Comparison of ENCODE assay signal across 14 cellular contexts in the genomic region with DNA sequence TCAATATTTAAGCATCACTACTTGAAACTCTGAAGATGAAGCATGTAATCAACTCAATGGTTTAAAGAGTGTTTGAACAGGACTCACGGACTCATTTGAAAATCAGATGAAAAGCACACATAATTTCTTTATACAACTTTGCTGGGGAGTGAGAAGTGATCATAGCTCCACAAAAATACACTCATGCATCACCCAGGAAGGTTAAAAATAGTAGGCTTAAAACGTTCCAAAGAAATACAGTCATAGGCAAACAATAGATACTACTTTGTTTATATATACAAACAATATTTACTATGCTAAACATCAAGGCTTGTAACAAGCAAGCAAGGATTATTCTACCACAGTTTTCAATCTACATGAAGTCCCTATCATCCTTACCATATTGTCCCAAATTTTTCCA. TPM values are rescaled to one million over a fixed set of nuclear protein-coding genes. Genes with fewer than 3 reads are reported as not detected.
DNase-seq lines count a peak whose midpoint lies in the region; ATAC-seq and TF ChIP-seq lines count a peak whose summit lies in the region.
"Had no signal": no experiment of that assay in that cellular context is flagged by ENCODE, and none has a peak within 500 bp of the region (broad histone marks: within the 10 kb centered on the region; RNA-seq: fewer than 3 reads in every experiment).

No MANE protein-coding gene starts in this region.

- intact Hi-C loops in right cardiac atrium (cut with DNase I) = no loop called here
- intact Hi-C loops in stomach (cut with DNase I; ENCODE audit: low total_unique reads) = no loop called here

- H3K4me1 Mint-ChIP-seq in activated naive CD8-positive, alpha-beta T cell treated with anti-CD3 and anti-CD28 coated beads, Interleukin-2, amount 50 U/mL, for 24 hours = peaks cover 24% of the 10 kb centered on the region
- H3K4me1 Mint-ChIP-seq in activated naive CD8-positive, alpha-beta T cell treated with anti-CD3 and anti-CD28 coated beads for 36 hours = peaks cover 33% of the 10 kb centered on the region
- H3K4me1 Mint-ChIP-seq in activated CD4-positive, alpha-beta memory T cell treated with anti-CD3 and anti-CD28 coated beads, Interleukin-2, amount 10 ng/mL, durations not matched to agents 7 days and 5 days = peaks cover 79% of the 10 kb centered on the region

- H3K4me1 ChIP-seq in right cardiac atrium (ENCODE audit: control insufficient read depth, insufficient read depth, low read length) (peaks cover 5% of the 10 kb centered on the region), stomach (peaks cover 4 to 96% (median 44%) of the 10 kb centered on the region in 4 donors)

- H3K4me3 ChIP-seq in right cardiac atrium (ENCODE audit: low read length) (no peak overlapping the region), stomach (no peak overlapping the region)

- peaks cover 22% of the 10 kb centered on the region for H3K36me3 Mint-ChIP-seq in activated naive CD8-positive, alpha-beta T cell treated with anti-CD3 and anti-CD28 coated beads, Interleukin-2, amount 50 U/mL, for 24 hours (ENCODE audit: low read depth)
- peaks cover 24% of the 10 kb centered on the region for H3K36me3 Mint-ChIP-seq in activated naive CD8-positive, alpha-beta T cell treated with anti-CD3 and anti-CD28 coated beads for 36 hours
- H3K36me3 Mint-ChIP-seq in activated CD4-positive, alpha-beta memory T cell treated with anti-CD3 and anti-CD28 coated beads, Interleukin-2, amount 10 ng/mL, durations not matched to agents 7 days and 5 days (ENCODE audit: low read depth) = peaks cover 71% of the 10 kb centered on the region

- TF ChIP-seq POLR2A in stomach (IDR thresholded peaks at IDR 0.05) = no peak

- 31% methylated on average over 2 of the region's 2 CpGs for WGBS in right cardiac atrium
- WGBS in stomach, 5 donors = 22 to 40% (median 25%) methylated on average over 2 of the region's 2 CpGs

- H3K27ac Mint-ChIP-seq in activated naive CD8-positive, alpha-beta T cell treated with anti-CD3 and anti-CD28 coated beads, Interleukin-2, amount 50 U/mL, for 24 hours = peak overlapping the region; percentile 16
- H3K27ac Mint-ChIP-seq in activated naive CD8-positive, alpha-beta T cell treated with anti-CD3 and anti-CD28 coated beads for 36 hours = no peak overlapping the region
- peak overlapping the region; percentile 59 for H3K27ac Mint-ChIP-seq in activated CD4-positive, alpha-beta memory T cell treated with anti-CD3 and anti-CD28 coated beads, Interleukin-2, amount 10 ng/mL, durations not matched to agents 7 days and 5 days

- no peak for DNase-seq in activated naive CD8-positive, alpha-beta T cell treated with anti-CD3 and anti-CD28 coated beads, Interleukin-2, amount 50 U/mL, for 24 hours
- no peak for DNase-seq in activated naive CD8-positive, alpha-beta T cell treated with anti-CD3 and anti-CD28 coated beads for 36 hours
- no peak for DNase-seq in activated CD4-positive, alpha-beta memory T cell treated with anti-CD3 and anti-CD28 coated beads, Interleukin-2, amount 10 ng/mL, durations not matched to agents 7 days and 5 days
- DNase-seq in right cardiac atrium = no peak
- no peak for DNase-seq in stomach
- no peak for DNase-seq in kidney glomerular epithelial cell (lab: John Stamatoyannopoulos, UW)
- DNase-seq in SKM-1 (lab: John Stamatoyannopoulos, UW; ENCODE audit: unreplicated experiment) = no peak
- DNase-seq: activated CD4-positive, alpha-beta T cell treated with anti-CD3 and anti-CD28 coated beads for 48 hours; amygdala; GF-D8; H9; NCI-H146; T-helper 9 cell had no signal

- CTCF ChIA-PET in activated CD4-positive, alpha-beta memory T cell treated with anti-CD3 and anti-CD28 coated beads, Interleukin-2, amount 10 ng/mL, durations not matched to agents 7 days and 5 days (lab: Charles Lee) = interaction anchor here (1.0 to 2.3 kb wide), 6 partner anchors 9 to 91 kb away, joined by 3 to 22 read pairs (median 8); a partner anchor contains a TSS

- no peak for TF ChIP-seq CTCF in stomach (IDR thresholded peaks at IDR 0.05)

- no peaks in the 10 kb centered on the region for H3K27me3 Mint-ChIP-seq in activated naive CD8-positive, alpha-beta T cell treated with anti-CD3 and anti-CD28 coated beads, Interleukin-2, amount 50 U/mL, for 24 hours
- H3K27me3 Mint-ChIP-seq in activated naive CD8-positive, alpha-beta T cell treated with anti-CD3 and anti-CD28 coated beads for 36 hours = no peaks in the 10 kb centered on the region
- H3K27me3 Mint-ChIP-seq in activated CD4-positive, alpha-beta memory T cell treated with anti-CD3 and anti-CD28 coated beads, Interleukin-2, amount 10 ng/mL, durations not matched to agents 7 days and 5 days = no peaks in the 10 kb centered on the region

- no peaks in the 10 kb centered on the region for H3K9me3 Mint-ChIP-seq in activated naive CD8-positive, alpha-beta T cell treated with anti-CD3 and anti-CD28 coated beads, Interleukin-2, amount 50 U/mL, for 24 hours
- H3K9me3 Mint-ChIP-seq in activated naive CD8-positive, alpha-beta T cell treated with anti-CD3 and anti-CD28 coated beads for 36 hours = no peaks in the 10 kb centered on the region
- H3K9me3 Mint-ChIP-seq in activated CD4-positive, alpha-beta memory T cell treated with anti-CD3 and anti-CD28 coated beads, Interleukin-2, amount 10 ng/mL, durations not matched to agents 7 days and 5 days = no peaks in the 10 kb centered on the region
- H3K9me3 Mint-ChIP-seq: H9 had no signal

- H3K9me3 ChIP-seq in right cardiac atrium (ENCODE audit: control insufficient read depth, low read length) (no peaks in the 10 kb centered on the region), stomach (no peaks in the 10 kb centered on the region)

- H3K27ac ChIP-seq in right cardiac atrium (ENCODE audit: low read length) = peak overlapping the region; percentile 58
- H3K27ac ChIP-seq in stomach = peak overlapping the region in 3 of 5 donors; percentile 11 to 34 (median 28)

- no peak for TF ChIP-seq EP300 in stomach (IDR thresholded peaks at IDR 0.05)

- H3K4me3 Mint-ChIP-seq in activated naive CD8-positive, alpha-beta T cell treated with anti-CD3 and anti-CD28 coated beads, Interleukin-2, amount 50 U/mL, for 24 hours = no peak overlapping the region
- H3K4me3 Mint-ChIP-seq in activated naive CD8-positive, alpha-beta T cell treated with anti-CD3 and anti-CD28 coated beads for 36 hours = no peak overlapping the region
- H3K4me3 Mint-ChIP-seq in activated CD4-positive, alpha-beta memory T cell treated with anti-CD3 and anti-CD28 coated beads, Interleukin-2, amount 10 ng/mL, durations not matched to agents 7 days and 5 days = peak overlapping the region; percentile 65
- H3K4me3 Mint-ChIP-seq: H9 had no signal

- POLR2A ChIA-PET in activated CD4-positive, alpha-beta memory T cell treated with anti-CD3 and anti-CD28 coated beads, Interleukin-2, amount 10 ng/mL, durations not matched to agents 7 days and 5 days (lab: Charles Lee) = interaction anchor here (1.0 to 26.4 kb wide), 6 partner anchors 10 to 160 kb away, joined by 3 to 646 read pairs (median 11); a partner anchor contains a TSS

- peaks cover 0 to 12% (median 2%) of the 10 kb centered on the region in 4 donors for H3K36me3 ChIP-seq in stomach

- ATAC-seq in activated naive CD8-positive, alpha-beta T cell treated with anti-CD3 and anti-CD28 coated beads, Interleukin-2, amount 50 U/mL, for 24 hours = no peak
- ATAC-seq in right cardiac atrium (peak; percentile 59 to 60), HG02970 (IDR thresholded peaks at IDR 0.05; ENCODE audit: low FRiP score, unreplicated experiment) (no peak)

- H3K27me3 ChIP-seq in right cardiac atrium (ENCODE audit: control insufficient read depth, insufficient read depth) (no peaks in the 10 kb centered on the region), stomach (no peaks in the 10 kb centered on the region)

RNA-seq across cellular contexts. Expression of a gene that starts 11.6 kb away (rescaled TPM):
- total RNA-seq in activated naive CD8-positive, alpha-beta T cell treated with anti-CD3 and anti-CD28 coated beads for 36 hours = 10 to 100 TPM; 50.6 to 52.2 TPM
- 100 to 1,000 TPM; 104 to 119 TPM for total RNA-seq in activated CD4-positive, alpha-beta memory T cell treated with anti-CD3 and anti-CD28 coated beads, Interleukin-2, amount 10 ng/mL, durations not matched to agents 7 days and 5 days
- 10 to 100 TPM; 33.3 to 38.7 (median 34.9) TPM for total RNA-seq in right cardiac atrium
- 11.3 TPM for polyA plus RNA-seq in right cardiac atrium
- 10 to 100 TPM; 22.9 to 97.9 (median 39.1) TPM for total RNA-seq in stomach
- 10 to 100 TPM; 12.2 to 13.6 (median 13.0) TPM for polyA plus RNA-seq in stomach

Comparison
In these comparisons a context has a peak if more than half of its experiments do, and no peak if none do; other contexts are left out.
1. ATAC-seq: peak in right cardiac atrium (2 of 2); none in activated naive CD8-positive, alpha-beta T cell treated with anti-CD3 and anti-CD28 coated beads, Interleukin-2, amount 50 U/mL, for 24 hours (single experiment) and HG02970 (single experiment).